ENCODE assay signal across 15 cellular contexts in the genomic region with DNA sequence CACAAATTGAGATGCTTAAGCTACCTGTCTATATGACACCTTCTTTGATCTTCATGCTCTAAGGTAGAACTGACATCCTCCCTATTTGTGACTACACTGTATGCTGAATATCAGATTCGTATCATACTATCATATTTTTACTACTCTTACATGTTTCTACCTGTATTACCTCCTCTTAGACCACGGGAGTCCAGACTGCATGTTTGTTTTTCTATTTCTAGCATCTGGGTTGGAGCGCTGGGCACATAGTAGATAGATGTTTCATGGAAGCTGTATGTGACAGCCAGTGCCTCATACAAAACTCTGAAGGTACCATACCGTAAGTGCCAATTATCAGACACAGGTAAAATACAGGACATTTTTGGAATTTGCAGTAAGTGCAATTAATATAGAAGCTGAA. TPM values are rescaled to one million over a fixed set of nuclear protein-coding genes. Genes with fewer than 3 reads are reported as not detected.
A peak's percentile ranks its signal among the peaks of the same experiment; 100 is the strongest.
DNase-seq lines count a peak whose midpoint lies in the region; ATAC-seq and TF ChIP-seq lines count a peak whose summit lies in the region.
"Had no signal": no experiment of that assay in that cellular context is flagged by ENCODE, and none has a peak within 500 bp of the region (broad histone marks: within the 10 kb centered on the region; RNA-seq: fewer than 3 reads in every experiment).

No MANE protein-coding gene starts in this region.

- peaks cover 9% of the 10 kb centered on the region; the same call in 1 of the 2 replicates for H3K9me3 ChIP-seq in Caco-2
- no peaks in the 10 kb centered on the region for H3K9me3 ChIP-seq in MM.1S (replicated peaks; ENCODE audit: insufficient read depth, low read length)
- no peaks in the 10 kb centered on the region for H3K9me3 ChIP-seq in aorta (ENCODE audit: control insufficient read depth, low read length)
- H3K9me3 ChIP-seq: body of pancreas, thyroid gland had no signal

- no peaks in the 10 kb centered on the region for H3K27me3 ChIP-seq in Caco-2 (replicated peaks; ENCODE audit: control insufficient read depth, insufficient read depth, low read length)
- H3K27me3 ChIP-seq in MM.1S (replicated peaks; ENCODE audit: insufficient read depth, low read length), result no peaks in the 10 kb centered on the region
- no peaks in the 10 kb centered on the region for H3K27me3 ChIP-seq in aorta (ENCODE audit: control insufficient read depth in 1 of 2, insufficient read depth in 2 of 2, low read length in 1 of 2)
- H3K27me3 ChIP-seq: body of pancreas, thyroid gland had no signal

- 56 to 60% methylated on average over 4 of the region's 4 CpGs for WGBS in aorta, 2 donors

- BruUV-seq in Caco-2 (replicated peaks; lab: Mats Ljungman, UMichigan), result no TSS peak

- no peak for ATAC-seq in central memory CD8-positive, alpha-beta T cell (replicated peaks; ENCODE audit: extremely low read depth, poor library complexity, severe bottlenecking)
- no peak for ATAC-seq in natural killer cell
- ATAC-seq in aorta (ENCODE audit: low FRiP score), result no peak

- peak overlapping the region; percentile 66 for H3K4me2 ChIP-seq in MM.1S (ENCODE audit: low read depth, low read length)

- peaks cover 48% of the 10 kb centered on the region for H3K36me3 Mint-ChIP-seq in Caco-2 (ENCODE audit: insufficient read depth, unreplicated experiment)
- peaks cover 2% of the 10 kb centered on the region for H3K36me3 Mint-ChIP-seq in central memory CD8-positive, alpha-beta T cell (ENCODE audit: insufficient read depth)
- H3K36me3 Mint-ChIP-seq in natural killer cell, result peaks cover 29% of the 10 kb centered on the region

- H3K27ac Mint-ChIP-seq in Caco-2 (ENCODE audit: unreplicated experiment) (peak overlapping the region; percentile 76), natural killer cell (peak overlapping the region; percentile 89)
- peak overlapping the region; percentile 75 for H3K27ac Mint-ChIP-seq in central memory CD8-positive, alpha-beta T cell (ENCODE audit: low read depth)
- H3K27ac Mint-ChIP-seq: progenitor cell of endocrine pancreas had no signal

- CTCF ChIA-PET in Caco-2 (lab: Charles Lee), result no interaction called here

- DNase-seq in Caco-2 (no peak), MM.1S (no peak), natural killer cell (no peak), NOMO-1 (lab: John Stamatoyannopoulos, UW; ENCODE audit: unreplicated experiment in 2 of 2) (no peak), aorta (no peak), NCI-H1436 treated with DMSO at 0.1 percent for 48 hours (lab: John Stamatoyannopoulos, UW) (no peak), NCI-H510A (lab: John Stamatoyannopoulos, UW) (no peak)
- no peak for DNase-seq in central memory CD8-positive, alpha-beta T cell (ENCODE audit: low spot score in 2 of 2)
- DNase-seq: effector memory CD4-positive, alpha-beta T cell; NCI-H1417; NCI-H510A treated with DMSO at 0.1 percent for 48 hours had no signal

- H3K4me1 Mint-ChIP-seq in Caco-2 (ENCODE audit: low read depth, unreplicated experiment) (peaks cover 29% of the 10 kb centered on the region), natural killer cell (peaks cover 78 to 80% of the 10 kb centered on the region in 2 donors)
- H3K4me1 Mint-ChIP-seq in central memory CD8-positive, alpha-beta T cell, result peaks cover 57% of the 10 kb centered on the region

- no peak overlapping the region for H3K4me3 ChIP-seq in Caco-2 (ENCODE audit: low read depth, low read length)
- no peak overlapping the region for H3K4me3 ChIP-seq in MM.1S (ENCODE audit: low read length)
- H3K4me3 ChIP-seq in aorta (ENCODE audit: low read length in 2 of 2), result no peak overlapping the region
- H3K4me3 ChIP-seq: body of pancreas, thyroid gland had no signal

- intact Hi-C loops in Caco-2 (cut with micrococcal nuclease; ENCODE audit: unreplicated experiment), result loop anchor here (5.0 kb wide), 1 partner anchor 45 kb away; a partner anchor contains a TSS
- intact Hi-C loops in natural killer cell (cut with micrococcal nuclease), result no loop called here
- intact Hi-C loops in aorta (cut with DNase I), result loop anchor here (5.0 kb wide), 2 partner anchors 35 to 65 kb away; no protein-coding TSS in a partner anchor

- peaks cover 10% of the 10 kb centered on the region for H3K9me3 Mint-ChIP-seq in Caco-2 (ENCODE audit: unreplicated experiment)
- no peaks in the 10 kb centered on the region for H3K9me3 Mint-ChIP-seq in central memory CD8-positive, alpha-beta T cell
- peaks cover 0 to 4% of the 10 kb centered on the region in 2 donors for H3K9me3 Mint-ChIP-seq in natural killer cell

- H3K27ac ChIP-seq in MM.1S (ENCODE audit: low read length) (peak overlapping the region; percentile 82; the same call in 1 of the 2 replicates), aorta (ENCODE audit: low read depth in 1 of 2, low read length in 2 of 2) (peak overlapping the region in 1 of 2 donors; percentile 8)
- H3K27ac ChIP-seq: C4-2B had no signal

- H3K79me2 ChIP-seq in MM.1S (ENCODE audit: low read length), result no peaks in the 10 kb centered on the region

- H3K9me2 ChIP-seq in MM.1S (replicated peaks; ENCODE audit: insufficient read depth, low read length), result no peaks in the 10 kb centered on the region

- no peak overlapping the region for H2AFZ ChIP-seq in MM.1S (ENCODE audit: low read length)

- H3K4me1 ChIP-seq in Caco-2 (peaks cover 28% of the 10 kb centered on the region), MM.1S (ENCODE audit: low read length) (peaks cover 31% of the 10 kb centered on the region), aorta (ENCODE audit: control insufficient read depth in 1 of 2, insufficient read depth in 2 of 2, low read length in 2 of 2) (peaks cover 6 to 10% of the 10 kb centered on the region in 2 donors)

- H3K27me3 Mint-ChIP-seq in Caco-2 (ENCODE audit: insufficient read depth, unreplicated experiment), result no peaks in the 10 kb centered on the region
- no peaks in the 10 kb centered on the region for H3K27me3 Mint-ChIP-seq in central memory CD8-positive, alpha-beta T cell
- no peaks in the 10 kb centered on the region for H3K27me3 Mint-ChIP-seq in natural killer cell (ENCODE audit: low read depth in 2 of 2)
- H3K27me3 Mint-ChIP-seq: progenitor cell of endocrine pancreas had no signal

- no peaks in the 10 kb centered on the region for H4K20me1 ChIP-seq in MM.1S (ENCODE audit: insufficient read depth, low read length)

- TF ChIP-seq CTCF in Caco-2 (IDR thresholded peaks at IDR 0.05; ENCODE audit: insufficient read depth in 1 of 2, low read depth in 1 of 2, low read length in 1 of 2, severe bottlenecking in 1 of 2, unreplicated experiment in 1 of 2) (no peak), MM.1S (IDR thresholded peaks at IDR 0.05; ENCODE audit: low read length) (no peak), natural killer cell (IDR thresholded peaks at IDR 0.05) (no peak)

- H3K36me3 ChIP-seq in Caco-2 (ENCODE audit: control insufficient read depth, insufficient read depth, low read length) (no peaks in the 10 kb centered on the region; the same call in 1 of the 2 replicates), MM.1S (replicated peaks; ENCODE audit: insufficient read depth, low read length) (no peaks in the 10 kb centered on the region), aorta (ENCODE audit: control insufficient read depth in 1 of 2, insufficient read depth in 2 of 2, low read length in 1 of 2) (peaks cover 0 to 4% of the 10 kb centered on the region in 2 donors)
- H3K36me3 ChIP-seq: thyroid gland had no signal

- POLR2A ChIA-PET in Caco-2 (lab: Charles Lee), result no interaction called here

- H3F3A ChIP-seq in MM.1S (ENCODE audit: insufficient read depth, low read length), result peaks cover 15% of the 10 kb centered on the region

- H3K9ac ChIP-seq in MM.1S (ENCODE audit: low read length), result no peak overlapping the region

- H3K4me3 Mint-ChIP-seq in Caco-2 (ENCODE audit: unreplicated experiment) (no peak overlapping the region), natural killer cell (peak overlapping the region; percentile 80)
- peak overlapping the region; percentile 54 for H3K4me3 Mint-ChIP-seq in central memory CD8-positive, alpha-beta T cell

RNA-seq across cellular contexts. Expression of a gene that starts 47.6 kb away (rescaled TPM):
- 44.5 and 50.9 TPM in 2 replicates for total RNA-seq in Caco-2 (2022)
- total RNA-seq in natural killer cell, result 10 to 100 TPM; 19.8 to 79.3 (median 28.0) TPM
- 10 to 100 TPM; 55.6 to 57.4 TPM for total RNA-seq in aorta
- 10 to 100 TPM in 1 of 2 donors, 1 to 10 TPM in 1; 9.3 to 26.9 TPM for polyA plus RNA-seq in aorta
